12 cellular contexts compared by ENCODE assay signal in genomic region chr19:17264641-17264979, GRCh38. TPM values are rescaled to one million over a fixed set of nuclear protein-coding genes. Genes with fewer than 3 reads are reported as not detected.
DNase-seq lines count a peak whose midpoint lies in the region; ATAC-seq and TF ChIP-seq lines count a peak whose summit lies in the region.
"Had no signal": no experiment of that assay in that cellular context is flagged by ENCODE, and none has a peak within 500 bp of the region (broad histone marks: within the 10 kb centered on the region; RNA-seq: fewer than 3 reads in every experiment).

A gene with protein sequence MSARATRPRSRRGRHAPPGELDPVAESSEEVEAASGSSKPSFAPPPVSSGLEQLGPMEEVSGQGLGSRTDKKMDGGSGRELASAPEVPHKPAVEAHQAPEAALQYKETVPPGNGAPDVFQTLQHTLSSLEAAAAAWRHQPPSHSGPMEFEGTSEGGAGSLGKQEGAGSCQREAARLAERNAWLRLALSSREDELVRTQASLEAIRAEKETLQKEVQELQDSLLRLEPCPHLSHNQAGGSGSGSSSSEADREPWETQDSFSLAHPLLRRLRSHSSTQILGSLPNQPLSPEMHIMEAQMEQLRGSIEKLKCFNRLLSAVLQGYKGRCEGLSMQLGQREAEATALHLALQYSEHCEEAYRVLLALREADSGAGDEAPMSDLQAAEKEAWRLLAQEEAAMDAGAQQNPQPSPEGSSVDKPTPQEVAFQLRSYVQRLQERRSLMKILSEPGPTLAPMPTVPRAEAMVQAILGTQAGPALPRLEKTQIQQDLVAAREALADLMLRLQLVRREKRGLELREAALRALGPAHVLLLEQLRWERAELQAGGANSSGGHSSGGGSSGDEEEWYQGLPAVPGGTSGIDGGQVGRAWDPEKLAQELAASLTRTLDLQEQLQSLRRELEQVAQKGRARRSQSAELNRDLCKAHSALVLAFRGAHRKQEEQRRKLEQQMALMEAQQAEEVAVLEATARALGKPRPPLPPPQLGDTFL (minus strand): TSS chr19:17264745. CDS start chr19:17264299, 446 bp downstream.

- TF ChIP-seq POLR2A in adrenal gland (IDR thresholded peaks at IDR 0.05) (peak in 1 of 2 donors; percentile 16), erythroblast (IDR thresholded peaks at IDR 0.05; ENCODE audit: low read length) (no peak)

- H3K27ac ChIP-seq in adrenal gland (peak within 1 kb of the TSS in 2 of 5 donors; percentile 30 to 50), layer of hippocampus (ENCODE audit: low read depth, low read length) (peak within 1 kb of the TSS; percentile 35)
- H3K27ac ChIP-seq: neutrophil had no signal

- TF ChIP-seq RAD21 in Ishikawa (IDR thresholded peaks at IDR 0.05; ENCODE audit: low read depth) = no peak

- intact Hi-C loops in adrenal gland (cut with DNase I) = no loop called here

- H3K27me3 ChIP-seq in adrenal gland = no peaks in the 10 kb centered on the region
- no peaks in the 10 kb centered on the region for H3K27me3 ChIP-seq in layer of hippocampus (ENCODE audit: control insufficient read depth, insufficient read depth, low read length)
- H3K27me3 ChIP-seq: neutrophil had no signal

- peaks cover 0 to 1% (median 0%) of the 10 kb centered on the region in 3 donors for H3K9me3 ChIP-seq in adrenal gland (replicated peaks in 1 of 3)
- H3K9me3 ChIP-seq: neutrophil had no signal

- peaks cover 12 to 18% of the 10 kb centered on the region in 2 donors for H3K4me1 Mint-ChIP-seq in stimulated activated naive B cell treated with anti-CD40 and anti-IgM and Interleukin-4, amounts not matched to agents 10 μg/mL and 1 μg/mL and 100 μg/mL, for 72 hours
- peaks cover 8% of the 10 kb centered on the region for H3K4me1 Mint-ChIP-seq in mesothelial cell of epicardium

- H3K9me3 Mint-ChIP-seq in stimulated activated naive B cell treated with anti-CD40 and anti-IgM and Interleukin-4, amounts not matched to agents 10 μg/mL and 1 μg/mL and 100 μg/mL, for 72 hours = peaks cover 4 to 7% of the 10 kb centered on the region in 2 donors
- H3K9me3 Mint-ChIP-seq in mesothelial cell of epicardium = no peaks in the 10 kb centered on the region

- H3K4me3 ChIP-seq in adrenal gland = peak within 1 kb of the TSS in 1 of 4 donors; percentile 44

- DNase-seq in adrenal gland = peak in 5 of 7 donors; percentile 37 to 74 (median 43)
- no peak for DNase-seq in stimulated activated naive B cell treated with anti-CD40 and anti-IgM and Interleukin-4, amounts not matched to agents 10 μg/mL and 1 μg/mL and 100 μg/mL, for 72 hours
- DNase-seq in erythroblast (lab: John Stamatoyannopoulos, UW) = no peak
- DNase-seq in mesothelial cell of epicardium (ENCODE audit: low spot score in 2 of 2, unreplicated experiment in 2 of 2) = no peak
- DNase-seq: Karpas-422, NCI-H345 had no signal

- H3K36me3 ChIP-seq in adrenal gland (replicated peaks in 1 of 2) = peaks cover 0 to 8% of the 10 kb centered on the region in 2 donors
- H3K36me3 ChIP-seq: neutrophil had no signal

- no peak for ATAC-seq in stimulated activated naive B cell treated with anti-CD40 and anti-IgM and Interleukin-4, amounts not matched to agents 10 μg/mL and 1 μg/mL and 100 μg/mL, for 72 hours (replicated peaks)
- ATAC-seq in GM18511 (IDR thresholded peaks at IDR 0.05; ENCODE audit: unreplicated experiment) = no peak
- ATAC-seq: SK-N-SH treated with all-trans-retinoic acid at 6 μM for 48 hours had no signal

- H3K4me3 Mint-ChIP-seq in stimulated activated naive B cell treated with anti-CD40 and anti-IgM and Interleukin-4, amounts not matched to agents 10 μg/mL and 1 μg/mL and 100 μg/mL, for 72 hours = no peak within 1 kb of the TSS
- H3K4me3 Mint-ChIP-seq in mesothelial cell of epicardium = no peak within 1 kb of the TSS

- H3K36me3 Mint-ChIP-seq in stimulated activated naive B cell treated with anti-CD40 and anti-IgM and Interleukin-4, amounts not matched to agents 10 μg/mL and 1 μg/mL and 100 μg/mL, for 72 hours = peaks cover 3 to 5% of the 10 kb centered on the region in 2 donors
- no peaks in the 10 kb centered on the region for H3K36me3 Mint-ChIP-seq in mesothelial cell of epicardium

- 34 to 40% (median 37%) methylated on average over 1 to 5 of the region's 5 CpGs for WGBS in adrenal gland, 4 donors

- H3K27ac Mint-ChIP-seq in stimulated activated naive B cell treated with anti-CD40 and anti-IgM and Interleukin-4, amounts not matched to agents 10 μg/mL and 1 μg/mL and 100 μg/mL, for 72 hours = peak within 1 kb of the TSS; percentile 52
- H3K27ac Mint-ChIP-seq in mesothelial cell of epicardium = no peak within 1 kb of the TSS

- TF ChIP-seq EP300 in Ishikawa (IDR thresholded peaks at IDR 0.05; ENCODE audit: borderline replicate concordance) = no peak

- peaks cover 0 to 4% of the 10 kb centered on the region in 2 donors for H3K27me3 Mint-ChIP-seq in stimulated activated naive B cell treated with anti-CD40 and anti-IgM and Interleukin-4, amounts not matched to agents 10 μg/mL and 1 μg/mL and 100 μg/mL, for 72 hours
- H3K27me3 Mint-ChIP-seq in mesothelial cell of epicardium (ENCODE audit: low read depth) = peaks cover 2% of the 10 kb centered on the region

- no peak for TF ChIP-seq CTCF in adrenal gland (IDR thresholded peaks at IDR 0.05)
- TF ChIP-seq CTCF in mesothelial cell of epicardium (IDR thresholded peaks at IDR 0.05; ENCODE audit: unreplicated experiment) = no peak

- peaks cover 8 to 10% of the 10 kb centered on the region in 2 donors for H3K4me1 ChIP-seq in adrenal gland (replicated peaks in 1 of 2)

TF ChIP-seq in Ishikawa, 13 proteins besides CTCF, POLR2A, EP300 and RAD21:
- no peak for TF ChIP-seq FOXM1 (IDR thresholded peaks at IDR 0.05; ENCODE audit: borderline replicate concordance, low read depth)
- TF ChIP-seq USF1 (IDR thresholded peaks at IDR 0.05) = peak; percentile 63
TF ChIP-seq in Ishikawa: peak in this region for 1.

RNA-seq across cellular contexts. Expression of the gene that starts here (rescaled TPM):
- total RNA-seq in adrenal gland (10 to 100 TPM in 2 of 8 donors, 1 to 10 TPM in 6; 1.8 to 13.2 (median 5.3) TPM), mesothelial cell of epicardium (0.45 TPM in 1 of 3 replicates, not detected in the others)
- 10 to 100 TPM in 2 of 3 donors, under 1 TPM in 1; 0.71 to 23.6 (median 10.4) TPM for polyA plus RNA-seq in adrenal gland
- total RNA-seq: chondrocyte had no signal

Comparison
In these comparisons a context has a peak if more than half of its experiments do, and no peak if none do; other contexts are left out.
1. DNase-seq: peak in adrenal gland (5 of 7); none in stimulated activated naive B cell treated with anti-CD40 and anti-IgM and Interleukin-4, amounts not matched to agents 10 μg/mL and 1 μg/mL and 100 μg/mL, for 72 hours (single experiment), erythroblast (0 of 2) and mesothelial cell of epicardium (0 of 2).